ENCODE assay signal across 16 cellular contexts in genomic region chr6:52640170-52640569, GRCh38. TPM values are rescaled to one million over a fixed set of nuclear protein-coding genes. Genes with fewer than 3 reads are reported as not detected.
DNase-seq lines count a peak whose midpoint lies in the region; ATAC-seq, FAIRE-seq and TF ChIP-seq lines count a peak whose summit lies in the region.
"Had no signal": no experiment of that assay in that cellular context is flagged by ENCODE, and none has a peak within 500 bp of the region (broad histone marks: within the 10 kb centered on the region; RNA-seq: fewer than 3 reads in every experiment).

No MANE protein-coding gene starts in this region.

- peak overlapping the region; percentile 8 to 9 for H3K4me3 ChIP-seq in duodenal mucosa (ENCODE audit: low read depth in 1 of 2, low read length in 2 of 2)
- no peak overlapping the region for H3K4me3 ChIP-seq in pancreas

- H3K27me3 ChIP-seq in duodenal mucosa (ENCODE audit: control insufficient read depth in 1 of 2, insufficient read depth in 2 of 2, low read length in 2 of 2) (no peaks in the 10 kb centered on the region), pancreas (no peaks in the 10 kb centered on the region)

- H3K4me1 ChIP-seq in duodenal mucosa (ENCODE audit: control insufficient read depth in 1 of 2, insufficient read depth in 2 of 2, low read length in 2 of 2) (peaks cover 0 to 15% of the 10 kb centered on the region in 2 donors), pancreas (no peaks in the 10 kb centered on the region)

- H3K9me3 ChIP-seq in duodenal mucosa (ENCODE audit: control insufficient read depth in 1 of 2, low read length in 2 of 2) = no peaks in the 10 kb centered on the region
- H3K9me3 ChIP-seq in pancreas = no peaks in the 10 kb centered on the region

- H3K36me3 ChIP-seq in duodenal mucosa (ENCODE audit: control insufficient read depth in 1 of 2, insufficient read depth in 2 of 2, low read length in 2 of 2) (no peaks in the 10 kb centered on the region), pancreas (no peaks in the 10 kb centered on the region)

- ATAC-seq in pancreas = peak; percentile 56 to 82 (median 78)
- ATAC-seq: PC-3 had no signal

- H3K27ac ChIP-seq in duodenal mucosa (ENCODE audit: low read depth, low read length) (no peak overlapping the region), pancreas (no peak overlapping the region)
- H3K27ac ChIP-seq: 22Rv1 had no signal

- intact Hi-C loops in pancreas (cut with DNase I) = loop anchor here in 1 of 3 donors (10.0 kb wide), 1 partner anchor 45 kb away; no protein-coding TSS in a partner anchor

- DNase-seq in NCI-H1417 (lab: John Stamatoyannopoulos, UW) (peak in 2 of 3 experiments; percentile 3 to 34), NCI-H1417 treated with DMSO at 0.1 percent for 48 hours (lab: John Stamatoyannopoulos, UW) (no peak), NCI-H774 (lab: John Stamatoyannopoulos, UW) (peak; percentile 48), pancreas (peak in 2 of 6 donors; percentile 11 to 27), OCI-M1 (lab: John Stamatoyannopoulos, UW) (no peak), mucosa of gallbladder (ENCODE audit: low spot score) (no peak), MV-4-11 (lab: John Stamatoyannopoulos, UW) (no peak)
- DNase-seq: activated CD4-positive, alpha-beta T cell treated with anti-CD3 and anti-CD28 coated beads, Interleukin-2, amount 50 U/mL, for 4 hours; cerebellar nuclear complex; NCI-H187; PC-3; trophoblast cell had no signal

- WGBS in pancreas, 2 donors = 9 to 14% methylated on average over 11 of the region's 11 CpGs

- H3K9ac ChIP-seq in duodenal mucosa (ENCODE audit: low read depth in 1 of 2, low read length in 2 of 2) = no peak overlapping the region

- TF ChIP-seq CTCF in pancreas (IDR thresholded peaks at IDR 0.05) = no peak

- FAIRE-seq in pancreas (lab: Jason Lieb, UNC) = no peak
- FAIRE-seq: HTR-8/SVneo, islet of Langerhans had no signal

RNA-seq across cellular contexts. Expression of gene TMEM14A, which starts 30.7 kb away (rescaled TPM):
- 10 to 100 TPM; 12.4 to 24.4 (median 17.3) TPM for total RNA-seq in pancreas
- 10 to 100 TPM; 15.9 to 29.6 TPM for polyA plus RNA-seq in pancreas
- 35.2 TPM for total RNA-seq in mucosa of gallbladder

Comparison
In these comparisons a context has a peak if more than half of its experiments do, and no peak if none do; other contexts are left out.
1. DNase-seq: peak in NCI-H1417 (2 of 3) and NCI-H774 (single experiment); none in NCI-H1417 treated with DMSO at 0.1 percent for 48 hours (single experiment), OCI-M1 (single experiment), mucosa of gallbladder (single experiment) and MV-4-11 (single experiment).
2. H3K4me3 ChIP-seq: peak in duodenal mucosa (2 of 2); none in pancreas (0 of 4).